10 cellular contexts compared by ENCODE assay signal in the genomic region with DNA sequence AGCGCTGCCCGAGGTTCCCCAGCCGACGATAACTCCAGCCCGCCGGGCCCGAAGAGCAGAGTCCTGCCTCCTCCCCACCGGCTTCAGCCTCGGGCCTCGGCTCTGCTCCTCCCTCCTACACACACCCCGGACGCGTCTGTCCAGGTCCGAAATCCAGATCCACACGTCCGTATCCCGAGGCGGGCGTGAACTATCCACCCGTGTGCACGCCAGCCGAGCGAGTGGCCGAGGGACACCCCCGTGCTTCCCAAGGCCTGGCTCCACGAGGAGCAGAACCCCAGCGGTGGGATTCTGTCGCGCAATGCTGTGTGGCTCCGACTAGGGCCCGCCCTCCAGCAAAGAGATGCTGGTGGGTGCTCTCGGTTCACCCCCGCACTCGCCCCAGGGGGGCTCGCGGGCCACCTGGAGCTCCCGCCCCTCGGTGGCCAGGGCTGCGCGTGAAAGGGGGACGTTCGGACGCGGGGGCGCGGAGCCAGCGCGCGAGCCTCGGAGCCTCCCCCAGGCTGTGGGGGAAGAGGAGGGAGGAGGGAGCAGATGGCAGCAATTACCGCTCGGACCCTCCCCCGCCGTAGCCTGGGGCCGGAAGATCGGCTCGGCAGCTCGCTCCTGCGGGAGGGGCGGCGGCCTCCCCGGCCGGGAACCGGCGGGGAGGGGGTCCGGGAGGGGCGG. TPM values are rescaled to one million over a fixed set of nuclear protein-coding genes. Genes with fewer than 3 reads are reported as not detected.
DNase-seq lines count a peak whose midpoint lies in the region; ATAC-seq and TF ChIP-seq lines count a peak whose summit lies in the region.
"Had no signal": no experiment of that assay in that cellular context is flagged by ENCODE, and none has a peak within 500 bp of the region (broad histone marks: within the 10 kb centered on the region; RNA-seq: fewer than 3 reads in every experiment).

No MANE protein-coding gene starts in this region.

- 11 to 12% methylated on average over 41 to 57 of the region's 67 CpGs for WGBS in GM23248 (ENCODE audit: low coverage in 1 of 2, low lambda C conversion rate in 2 of 2, missing lambda C conversion rate in 2 of 2), 2 experiments

- H3K9me3 ChIP-seq in GM23248 (ENCODE audit: low read depth) = no peaks in the 10 kb centered on the region
- no peaks in the 10 kb centered on the region for H3K9me3 ChIP-seq in iPS-15b (ENCODE audit: control insufficient read depth, insufficient read depth, low read length)

- H3K9me3 Mint-ChIP-seq in WTC11 = no peaks in the 10 kb centered on the region

- CTCF ChIA-PET in WTC11 (lab: Charles Lee) = interaction anchor here (1.1 to 7.2 kb wide), 8 partner anchors 9 to 53 kb away, joined by 3 to 164 read pairs (median 6); a partner anchor contains a TSS

- H3K4me3 Mint-ChIP-seq in WTC11 = peak overlapping the region; percentile 78

- H3K27ac ChIP-seq in GM23248 (no peak overlapping the region), skin epidermis (peak overlapping the region in 4 of 21 experiments; percentile 14 to 60 (median 40))

- no peaks in the 10 kb centered on the region for H3K9me2 ChIP-seq in GM23248 (ENCODE audit: insufficient read depth)

- in situ Hi-C loops in GM23248 (cut with MboI) = no loop called here

- H3K9ac ChIP-seq in GM23248 = peak overlapping the region; percentile 36; the same call in 1 of the 2 replicates
- H3K9ac ChIP-seq in iPS-15b (ENCODE audit: low read depth, low read length) = peak overlapping the region; percentile 65

- H3K27me3 Mint-ChIP-seq in WTC11 (ENCODE audit: low read depth) = peaks cover 64% of the 10 kb centered on the region

- 0 out of 2 replicates have a peak, but pooled peaks cover 4% of the 10 kb centered on the region for H3F3A ChIP-seq in GM23248 (ENCODE audit: insufficient read depth)

- peak overlapping the region; percentile 86 for H3K4me2 ChIP-seq in GM23248 (ENCODE audit: unreplicated experiment)

- ATAC-seq in WTC11 (peak; percentile 4), HG02610 (IDR thresholded peaks at IDR 0.05; ENCODE audit: unreplicated experiment) (no peak)

- H4K20me1 ChIP-seq in GM23248 (ENCODE audit: insufficient read depth) = no peaks in the 10 kb centered on the region

- POLR2A ChIA-PET in WTC11 (lab: Charles Lee) = interaction anchor here (0.8 to 1.6 kb wide), 4 partner anchors 13 to 55 kb away, joined by 3 to 4 read pairs (median 4); a partner anchor contains a TSS

- DNase-seq in GM23248 = peak; percentile 34
- DNase-seq in WTC11 (ENCODE audit: low spot score) = peak; percentile 58
- DNase-seq in activated CD8-positive, alpha-beta memory T cell treated with anti-CD3 and anti-CD28 coated beads, Interleukin-2, amount 50 U/mL, for 48 hours = no peak
- no peak for DNase-seq in NCI-H1436 treated with DMSO at 0.1 percent for 48 hours (lab: John Stamatoyannopoulos, UW)
- no peak for DNase-seq in dermis blood vessel endothelial cell
- DNase-seq: effector CD8-positive, alpha-beta T cell; OCI-M1 had no signal

- no peak overlapping the region for H3K27ac Mint-ChIP-seq in WTC11

- peaks cover 77% of the 10 kb centered on the region for H3K4me1 Mint-ChIP-seq in WTC11

- no peaks in the 10 kb centered on the region for H3K79me2 ChIP-seq in GM23248 (ENCODE audit: insufficient read depth)

- H3K27me3 ChIP-seq in GM23248 (replicated peaks; ENCODE audit: insufficient read depth) (0 out of 2 replicates have a peak, but pooled peaks cover 10% of the 10 kb centered on the region), iPS-15b (ENCODE audit: control insufficient read depth, insufficient read depth, low read length) (peaks cover 51% of the 10 kb centered on the region)

- H3K4me3 ChIP-seq in GM23248 (peak overlapping the region; percentile 66), iPS-15b (ENCODE audit: low read depth, low read length) (peak overlapping the region; percentile 77), skin epidermis (peak overlapping the region; percentile 16 to 36 (median 27))

- no peaks in the 10 kb centered on the region for H3K36me3 Mint-ChIP-seq in WTC11

- H2AFZ ChIP-seq in GM23248 = peak overlapping the region; percentile 90

- H3K36me3 ChIP-seq in GM23248 (ENCODE audit: low read depth) (no peaks in the 10 kb centered on the region), iPS-15b (ENCODE audit: control insufficient read depth, insufficient read depth, low read length) (no peaks in the 10 kb centered on the region)

- H3K4me1 ChIP-seq in GM23248 (ENCODE audit: insufficient read depth) = no peaks in the 10 kb centered on the region; the same call in 1 of the 2 replicates
- peaks cover 40% of the 10 kb centered on the region for H3K4me1 ChIP-seq in iPS-15b (ENCODE audit: control insufficient read depth, insufficient read depth, low read length)

- no peak for TF ChIP-seq CTCF in WTC11 (IDR thresholded peaks at IDR 0.05)

TF ChIP-seq in WTC11, 78 proteins besides CTCF, POLR2A, EP300 and RAD21:
- TF ChIP-seq, protein P1, sequence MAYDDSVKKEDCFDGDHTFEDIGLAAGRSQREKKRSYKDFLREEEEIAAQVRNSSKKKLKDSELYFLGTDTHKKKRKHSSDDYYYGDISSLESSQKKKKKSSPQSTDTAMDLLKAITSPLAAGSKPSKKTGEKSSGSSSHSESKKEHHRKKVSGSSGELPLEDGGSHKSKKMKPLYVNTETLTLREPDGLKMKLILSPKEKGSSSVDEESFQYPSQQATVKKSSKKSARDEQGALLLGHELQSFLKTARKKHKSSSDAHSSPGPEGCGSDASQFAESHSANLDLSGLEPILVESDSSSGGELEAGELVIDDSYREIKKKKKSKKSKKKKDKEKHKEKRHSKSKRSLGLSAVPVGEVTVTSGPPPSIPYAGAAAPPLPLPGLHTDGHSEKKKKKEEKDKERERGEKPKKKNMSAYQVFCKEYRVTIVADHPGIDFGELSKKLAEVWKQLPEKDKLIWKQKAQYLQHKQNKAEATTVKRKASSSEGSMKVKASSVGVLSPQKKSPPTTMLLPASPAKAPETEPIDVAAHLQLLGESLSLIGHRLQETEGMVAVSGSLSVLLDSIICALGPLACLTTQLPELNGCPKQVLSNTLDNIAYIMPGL (CRISPR knock-in tag; IDR thresholded peaks at IDR 0.05) = 0 out of 2 replicates have a peak, but pooled peaks have one; percentile 23
- TF ChIP-seq, protein P2, sequence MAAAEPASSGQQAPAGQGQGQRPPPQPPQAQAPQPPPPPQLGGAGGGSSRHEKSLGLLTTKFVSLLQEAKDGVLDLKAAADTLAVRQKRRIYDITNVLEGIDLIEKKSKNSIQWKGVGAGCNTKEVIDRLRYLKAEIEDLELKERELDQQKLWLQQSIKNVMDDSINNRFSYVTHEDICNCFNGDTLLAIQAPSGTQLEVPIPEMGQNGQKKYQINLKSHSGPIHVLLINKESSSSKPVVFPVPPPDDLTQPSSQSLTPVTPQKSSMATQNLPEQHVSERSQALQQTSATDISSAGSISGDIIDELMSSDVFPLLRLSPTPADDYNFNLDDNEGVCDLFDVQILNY (CRISPR knock-in tag; IDR thresholded peaks at IDR 0.05) = 0 out of 2 replicates have a peak, but pooled peaks have one; percentile 37
- TF ChIP-seq NFATC4 (CRISPR knock-in tag; IDR thresholded peaks at IDR 0.05) = no peak
- TF ChIP-seq EMX1 (CRISPR knock-in tag; IDR thresholded peaks at IDR 0.05) = no peak
- TF ChIP-seq, protein P3, sequence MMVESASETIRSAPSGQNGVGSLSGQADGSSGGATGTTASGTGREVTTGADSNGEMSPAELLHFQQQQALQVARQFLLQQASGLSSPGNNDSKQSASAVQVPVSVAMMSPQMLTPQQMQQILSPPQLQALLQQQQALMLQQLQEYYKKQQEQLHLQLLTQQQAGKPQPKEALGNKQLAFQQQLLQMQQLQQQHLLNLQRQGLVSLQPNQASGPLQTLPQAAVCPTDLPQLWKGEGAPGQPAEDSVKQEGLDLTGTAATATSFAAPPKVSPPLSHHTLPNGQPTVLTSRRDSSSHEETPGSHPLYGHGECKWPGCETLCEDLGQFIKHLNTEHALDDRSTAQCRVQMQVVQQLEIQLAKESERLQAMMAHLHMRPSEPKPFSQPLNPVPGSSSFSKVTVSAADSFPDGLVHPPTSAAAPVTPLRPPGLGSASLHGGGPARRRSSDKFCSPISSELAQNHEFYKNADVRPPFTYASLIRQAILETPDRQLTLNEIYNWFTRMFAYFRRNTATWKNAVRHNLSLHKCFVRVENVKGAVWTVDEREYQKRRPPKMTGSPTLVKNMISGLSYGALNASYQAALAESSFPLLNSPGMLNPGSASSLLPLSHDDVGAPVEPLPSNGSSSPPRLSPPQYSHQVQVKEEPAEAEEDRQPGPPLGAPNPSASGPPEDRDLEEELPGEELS (CRISPR knock-in tag; IDR thresholded peaks at IDR 0.05) = 0 out of 2 replicates have a peak, but pooled peaks have one; percentile 39
- TF ChIP-seq SMAD4 (CRISPR knock-in tag; IDR thresholded peaks at IDR 0.05) = no peak
- TF ChIP-seq ZNF263 (CRISPR knock-in tag; IDR thresholded peaks at IDR 0.05; ENCODE audit: low read depth) = peak; percentile 69; the same call in 1 of the 2 replicates
- no peak for TF ChIP-seq ELF4 (CRISPR knock-in tag; IDR thresholded peaks at IDR 0.05; ENCODE audit: low read depth)
- TF ChIP-seq ETV6 (CRISPR knock-in tag; IDR thresholded peaks at IDR 0.05) = peak; percentile 25
- TF ChIP-seq ZNF423 (CRISPR knock-in tag; IDR thresholded peaks at IDR 0.05) = peak; percentile 74
- TF ChIP-seq FOXP1 (CRISPR knock-in tag; IDR thresholded peaks at IDR 0.05; ENCODE audit: borderline replicate concordance) = peak; percentile 62; the same call in 1 of the 2 replicates
- TF ChIP-seq ZNF121 (CRISPR knock-in tag; IDR thresholded peaks at IDR 0.05) = peak; percentile 95
- 0 out of 2 replicates have a peak, but pooled peaks have one; percentile 26 for TF ChIP-seq ZNF317 (CRISPR knock-in tag; IDR thresholded peaks at IDR 0.05; ENCODE audit: borderline replicate concordance, low read depth)
- TF ChIP-seq CREM (CRISPR knock-in tag; IDR thresholded peaks at IDR 0.05) = 0 out of 2 replicates have a peak, but pooled peaks have one; percentile 51

RNA-seq across cellular contexts. Expression of a gene that starts 18.9 kb away (rescaled TPM):
- not detected in 2 replicates for total RNA-seq in GM23248 (2014; rRNA removed; shearing (Covaris generic))
- not detected in 2 replicates for polyA plus RNA-seq in GM23248 (2016; fragmentation: Nextera tagmentation; extraction: Ambion mirVana)
- total RNA-seq in WTC11 (2021) (1.7 to 2.3 TPM (median 2.0 TPM) in 3 replicates), dermis blood vessel endothelial cell (0.19 TPM in 1 of 2 replicates, not detected in the other)

RNA-seq across cellular contexts. Expression of a gene that starts 20.4 kb away (rescaled TPM):
- 0.32 and 0.76 TPM in 2 replicates for total RNA-seq in GM23248 (2014; rRNA removed; shearing (Covaris generic))
- polyA plus RNA-seq in GM23248 (2016; fragmentation: Nextera tagmentation; extraction: Ambion mirVana) = 0.13 and 0.23 TPM in 2 replicates
- total RNA-seq in WTC11 (2021) (9.9 to 10.3 TPM (median 10.0 TPM) in 3 replicates), dermis blood vessel endothelial cell (0.74 and 1.2 TPM in 2 replicates)

RNA-seq across cellular contexts. Expression of a gene that starts 38.3 kb away (rescaled TPM):
- total RNA-seq in GM23248 (2014; rRNA removed; shearing (Covaris generic)) = 67.4 and 114 TPM in 2 replicates
- 18.9 and 19.1 TPM in 2 replicates for polyA plus RNA-seq in GM23248 (2016; fragmentation: Nextera tagmentation; extraction: Ambion mirVana)
- total RNA-seq in WTC11 (2021) (0.64 to 1.5 TPM (median 0.98 TPM) in 3 replicates), dermis blood vessel endothelial cell (680 and 721 TPM in 2 replicates)

Comparison
In these comparisons a context has a peak if more than half of its experiments do, and no peak if none do; other contexts are left out.
1. DNase-seq: peak in GM23248 (single experiment) and WTC11 (single experiment); none in activated CD8-positive, alpha-beta memory T cell treated with anti-CD3 and anti-CD28 coated beads, Interleukin-2, amount 50 U/mL, for 48 hours (single experiment), NCI-H1436 treated with DMSO at 0.1 percent for 48 hours (single experiment) and dermis blood vessel endothelial cell (single experiment).
2. H3K4me3 ChIP-seq: peak in every context shown above with its lines; median percentile 77 in iPS-15b; 66 in GM23248; 27 in skin epidermis.
3. RNA of a gene that starts 38.3 kb away (total RNA-seq): 680 to 721 TPM in dermis blood vessel endothelial cell and 67.4 to 114 TPM in GM23248; 0.64 to 1.5 TPM in WTC11; every median in the first group is over 10 times any median in the second.